ENCODE assay signal across 32 cellular contexts in the genomic region with DNA sequence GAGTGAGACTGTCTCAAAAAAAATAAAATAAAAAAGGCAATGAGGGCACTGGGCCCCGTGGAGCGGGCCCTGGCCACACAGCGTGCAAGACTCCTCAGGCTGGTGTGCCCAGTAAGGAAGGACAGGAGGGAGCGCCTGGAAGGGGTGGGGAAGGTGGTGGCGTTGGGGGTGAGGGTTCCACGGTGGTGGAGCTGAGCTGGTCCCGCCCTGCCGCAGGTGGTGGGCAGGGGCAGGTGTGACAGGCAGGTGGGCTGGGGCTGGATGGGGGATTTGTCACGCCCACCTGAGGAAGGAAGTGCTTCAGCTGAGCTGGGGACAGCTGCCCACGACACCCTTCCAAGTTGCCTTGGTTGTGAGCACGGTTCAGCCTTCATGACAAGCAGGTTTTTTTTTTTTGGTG. TPM values are rescaled to one million over a fixed set of nuclear protein-coding genes. Genes with fewer than 3 reads are reported as not detected.
"Had no signal": no experiment of that assay in that cellular context is flagged by ENCODE, and none has a peak within 500 bp of the region (broad histone marks: within the 10 kb centered on the region; RNA-seq: fewer than 3 reads in every experiment).

No MANE protein-coding gene starts in this region.

- H3K9me3 ChIP-seq: ascending aorta, MG63, Peyer's patch, SJSA1, SK-N-SH had no signal

- H3K36me3 ChIP-seq: ascending aorta, cardiac muscle cell, MG63, SJSA1 had no signal

- H3K27me3 ChIP-seq: ascending aorta, cardiac muscle cell, Peyer's patch had no signal

- H3K9me3 Mint-ChIP-seq: activated CD4-positive, alpha-beta T cell treated with anti-CD3 and anti-CD28 coated beads, Interleukin-2, amount 10 ng/mL, durations not matched to agents 7 days and 5 days; activated naive CD4-positive, alpha-beta T cell treated with anti-CD3 and anti-CD28 coated beads, Interleukin-2, amount 50 U/mL, for 24 hours; activated naive CD8-positive, alpha-beta T cell treated with anti-CD3 and anti-CD28 coated beads, Interleukin-2, amount 10 ng/mL, durations not matched to agents 7 days and 5 days; activated T-cell treated with anti-CD3 and anti-CD28 coated beads, Interleukin-2, amount 50 U/mL, for 24 hours; activated T-helper 2 cell treated with anti-CD3 and anti-CD28 coated beads, Interferon-gamma antibody, Interleukin-2, Interleukin-4, amounts not matched to agents 10 μg/mL and 5 μg/mL and 100 μg/mL, durations not matched to agents 14 hours and 24 hours and 36 hours; central memory CD8-positive, alpha-beta T cell; T-helper 1 cell treated with Interleukin-12 subunit alpha and Interleukin-12 subunit beta and Interleukin-4 antibody, amounts not matched to agents 30 μg/mL and 1 μg/mL, for 36 hours; T-helper 2 cell treated with Interferon-gamma antibody and Interleukin-4, amounts not matched to agents 5 μg/mL and 100 μg/mL, for 36 hours had no signal

- H3K9ac ChIP-seq: SK-N-SH had no signal

- H3K27ac ChIP-seq: ascending aorta, cardiac muscle cell, SJSA1 had no signal

- H3K4me2 ChIP-seq: SK-N-SH had no signal

- H3K4me1 ChIP-seq: ascending aorta, SJSA1 had no signal

- H3K36me3 Mint-ChIP-seq: activated naive CD4-positive, alpha-beta T cell treated with anti-CD3 and anti-CD28 coated beads, Interleukin-2, amount 50 U/mL, for 24 hours; activated naive CD8-positive, alpha-beta T cell treated with anti-CD3 and anti-CD28 coated beads, Interleukin-2, amount 10 ng/mL, durations not matched to agents 7 days and 5 days had no signal

- H3K27ac Mint-ChIP-seq: activated CD4-positive, alpha-beta T cell treated with anti-CD3 and anti-CD28 coated beads for 36 hours; activated CD4-positive, alpha-beta T cell treated with anti-CD3 and anti-CD28 coated beads, Interleukin-2, amount 10 ng/mL, durations not matched to agents 7 days and 5 days; activated CD8-positive, alpha-beta T cell treated with anti-CD3 and anti-CD28 coated beads, Interleukin-2, amount 10 ng/mL, durations not matched to agents 7 days and 5 days; activated naive CD4-positive, alpha-beta T cell treated with anti-CD3 and anti-CD28 coated beads, Interleukin-2, amount 50 U/mL, for 24 hours; activated naive CD8-positive, alpha-beta T cell treated with anti-CD3 and anti-CD28 coated beads, Interleukin-2, amount 10 ng/mL, durations not matched to agents 7 days and 5 days; activated T-cell treated with anti-CD3 and anti-CD28 coated beads, Interleukin-2, amount 50 U/mL, for 24 hours; activated T-helper 2 cell treated with anti-CD3 and anti-CD28 coated beads, Interferon-gamma antibody, Interleukin-2, Interleukin-4, amounts not matched to agents 10 μg/mL and 5 μg/mL and 100 μg/mL, durations not matched to agents 14 hours and 24 hours and 36 hours; T-helper 1 cell treated with Interleukin-12 subunit alpha and Interleukin-12 subunit beta and Interleukin-4 antibody, amounts not matched to agents 30 μg/mL and 1 μg/mL, for 36 hours; T-helper 2 cell treated with Interferon-gamma antibody and Interleukin-4, amounts not matched to agents 5 μg/mL and 100 μg/mL, for 36 hours had no signal

- H3K4me3 ChIP-seq: ascending aorta, cardiac muscle cell, MG63, SJSA1 had no signal

- H3K4me3 Mint-ChIP-seq: activated CD4-positive, alpha-beta T cell treated with anti-CD3 and anti-CD28 coated beads for 36 hours; activated CD4-positive, alpha-beta T cell treated with anti-CD3 and anti-CD28 coated beads, Interleukin-2, amount 10 ng/mL, durations not matched to agents 7 days and 5 days; activated CD8-positive, alpha-beta T cell treated with anti-CD3 and anti-CD28 coated beads, Interleukin-2, amount 10 ng/mL, durations not matched to agents 7 days and 5 days; activated naive CD4-positive, alpha-beta T cell treated with anti-CD3 and anti-CD28 coated beads, Interleukin-2, amount 50 U/mL, for 24 hours; activated naive CD8-positive, alpha-beta T cell treated with anti-CD3 and anti-CD28 coated beads, Interleukin-2, amount 10 ng/mL, durations not matched to agents 7 days and 5 days; activated T-cell treated with anti-CD3 and anti-CD28 coated beads, Interleukin-2, amount 50 U/mL, for 24 hours; central memory CD8-positive, alpha-beta T cell; T-helper 1 cell treated with Interleukin-12 subunit alpha and Interleukin-12 subunit beta and Interleukin-4 antibody, amounts not matched to agents 30 μg/mL and 1 μg/mL, for 36 hours; T-helper 2 cell treated with Interferon-gamma antibody and Interleukin-4, amounts not matched to agents 5 μg/mL and 100 μg/mL, for 36 hours had no signal

- ATAC-seq: activated CD4-positive, alpha-beta T cell treated with anti-CD3 and anti-CD28 coated beads for 36 hours; activated CD4-positive, CD25-positive, alpha-beta regulatory T cell treated with anti-CD3 and anti-CD28 coated beads, Interleukin-2, amount 50 U/mL, for 24 hours; activated CD8-positive, alpha-beta T cell treated with anti-CD3 and anti-CD28 coated beads, Interleukin-2, amount 10 ng/mL, durations not matched to agents 7 days and 5 days; PC-3 had no signal

- DNase-seq: activated CD4-positive, alpha-beta T cell treated with anti-CD3 and anti-CD28 coated beads for 36 hours; activated CD4-positive, alpha-beta T cell treated with anti-CD3 and anti-CD28 coated beads, Interleukin-2, amount 10 ng/mL, durations not matched to agents 7 days and 5 days; activated CD4-positive, alpha-beta T cell treated with anti-CD3 and anti-CD28 coated beads, Interleukin-2, amount 50 U/mL, for 48 hours; activated CD8-positive, alpha-beta T cell treated with anti-CD3 and anti-CD28 coated beads, Interleukin-2, amount 10 ng/mL, durations not matched to agents 7 days and 5 days; activated gamma-delta T cell; activated naive CD4-positive, alpha-beta T cell treated with Interleukin-2 at 50 U/mL for 16 hours; activated naive CD8-positive, alpha-beta T cell treated with anti-CD3 and anti-CD28 coated beads, Interleukin-2, amount 10 ng/mL, durations not matched to agents 7 days and 5 days; activated T-cell treated with anti-CD3 and anti-CD28 coated beads, Interleukin-2, amount 50 U/mL, for 24 hours; amygdala; Kasumi-1; MG63; NCI-H1048; NCI-H1417; NCI-H187; NCI-H2029 treated with DMSO at 0.1 percent for 48 hours; NCI-H2227 treated with DMSO at 0.1 percent for 48 hours; NCI-H510A treated with DMSO at 0.1 percent for 48 hours; NCI-H526 treated with DMSO at 0.1 percent for 48 hours; PC-3; RPMI8226; SHP77 treated with DMSO at 0.1 percent for 48 hours had no signal

- H3K4me1 Mint-ChIP-seq: activated naive CD8-positive, alpha-beta T cell treated with anti-CD3 and anti-CD28 coated beads, Interleukin-2, amount 10 ng/mL, durations not matched to agents 7 days and 5 days; central memory CD8-positive, alpha-beta T cell had no signal

RNA-seq across cellular contexts. Expression of gene PRAP1, which starts 0.8 kb away (rescaled TPM):
- total RNA-seq: activated CD4-positive, alpha-beta T cell treated with anti-CD3 and anti-CD28 coated beads for 36 hours; activated CD4-positive, alpha-beta T cell treated with anti-CD3 and anti-CD28 coated beads, Interleukin-2, amount 10 ng/mL, durations not matched to agents 7 days and 5 days; activated CD8-positive, alpha-beta T cell treated with anti-CD3 and anti-CD28 coated beads, Interleukin-2, amount 10 ng/mL, durations not matched to agents 7 days and 5 days; activated naive CD8-positive, alpha-beta T cell treated with anti-CD3 and anti-CD28 coated beads, Interleukin-2, amount 10 ng/mL, durations not matched to agents 7 days and 5 days; activated T-helper 2 cell treated with anti-CD3 and anti-CD28 coated beads, Interferon-gamma antibody, Interleukin-2, Interleukin-4, amounts not matched to agents 10 μg/mL and 5 μg/mL and 100 μg/mL, durations not matched to agents 14 hours and 24 hours and 36 hours; ascending aorta; PC-3; SJSA1 had no signal

RNA-seq across cellular contexts. Expression of gene CALY, which starts 9.7 kb away (rescaled TPM):
- total RNA-seq: activated CD4-positive, alpha-beta T cell treated with anti-CD3 and anti-CD28 coated beads for 36 hours; activated CD4-positive, alpha-beta T cell treated with anti-CD3 and anti-CD28 coated beads, Interleukin-2, amount 10 ng/mL, durations not matched to agents 7 days and 5 days; activated CD8-positive, alpha-beta T cell treated with anti-CD3 and anti-CD28 coated beads, Interleukin-2, amount 10 ng/mL, durations not matched to agents 7 days and 5 days; activated T-helper 2 cell treated with anti-CD3 and anti-CD28 coated beads, Interferon-gamma antibody, Interleukin-2, Interleukin-4, amounts not matched to agents 10 μg/mL and 5 μg/mL and 100 μg/mL, durations not matched to agents 14 hours and 24 hours and 36 hours; ascending aorta; PC-3; SJSA1 had no signal
